In the genomic region with DNA sequence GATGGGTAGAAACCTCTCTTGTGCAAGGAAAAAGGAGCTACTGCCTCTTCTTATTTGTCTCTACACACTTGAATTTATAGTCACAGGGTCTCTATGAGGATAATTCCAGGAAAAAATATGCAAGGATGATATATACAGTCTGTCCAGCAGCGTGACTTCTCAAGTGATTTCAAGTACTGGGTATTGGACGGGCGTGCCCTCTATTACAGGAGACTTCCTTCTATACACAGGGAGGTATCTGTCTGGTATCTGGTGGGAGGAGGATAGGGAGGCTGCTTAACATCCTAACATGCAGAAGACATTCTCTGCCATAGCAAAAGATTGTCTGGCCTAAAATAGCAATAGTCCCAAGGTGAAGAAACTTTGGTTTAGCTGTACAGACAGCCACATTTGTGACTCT, we compare ENCODE assay signal across 17 cellular contexts.
DNase-seq lines count a peak whose midpoint lies in the region; TF ChIP-seq lines count a peak whose summit lies in the region.
"Had no signal": no experiment of that assay in that cellular context is flagged by ENCODE, and none has a peak within 500 bp of the region (broad histone marks: within the 10 kb centered on the region; RNA-seq: fewer than 3 reads in every experiment).

No MANE protein-coding gene starts in this region.

- no peaks in the 10 kb centered on the region for H3K27me3 Mint-ChIP-seq in T-helper 2 cell treated with Interferon-gamma antibody and Interleukin-4, amounts not matched to agents 5 μg/mL and 100 μg/mL, for 36 hours (ENCODE audit: low read depth)
- peaks cover 45% of the 10 kb centered on the region for H3K27me3 Mint-ChIP-seq in type B pancreatic cell

- H3K27ac ChIP-seq in VCaP = peak overlapping the region; percentile 98
- H3K27ac ChIP-seq: 22Rv1, Peyer's patch, SJSA1 had no signal

- H3K4me1 Mint-ChIP-seq in T-helper 2 cell treated with Interferon-gamma antibody and Interleukin-4, amounts not matched to agents 5 μg/mL and 100 μg/mL, for 36 hours (ENCODE audit: low read depth) = peaks cover 86% of the 10 kb centered on the region
- H3K4me1 Mint-ChIP-seq in type B pancreatic cell (ENCODE audit: unreplicated experiment) = peaks cover 9% of the 10 kb centered on the region
- H3K4me1 Mint-ChIP-seq: CD14-positive monocyte had no signal

- peaks cover 92% of the 10 kb centered on the region for H3K36me3 Mint-ChIP-seq in T-helper 2 cell treated with Interferon-gamma antibody and Interleukin-4, amounts not matched to agents 5 μg/mL and 100 μg/mL, for 36 hours (ENCODE audit: low read depth)
- no peaks in the 10 kb centered on the region for H3K36me3 Mint-ChIP-seq in type B pancreatic cell
- H3K36me3 Mint-ChIP-seq: CD14-positive monocyte had no signal

- DNase-seq in T-helper 2 cell treated with Interferon-gamma antibody and Interleukin-4, amounts not matched to agents 5 μg/mL and 100 μg/mL, for 36 hours (ENCODE audit: low spot score) = no peak
- DNase-seq in T-helper 2 cell = no peak
- DNase-seq in NCI-H345 (lab: John Stamatoyannopoulos, UW) = peak; percentile 45
- DNase-seq in type B pancreatic cell (ENCODE audit: extremely low spot score, unreplicated experiment) = no peak
- DNase-seq in activated CD8-positive, alpha-beta memory T cell treated with anti-CD3 and anti-CD28 coated beads, Interleukin-2, amount 50 U/mL, for 4 hours = no peak
- DNase-seq in HuH-7 (ENCODE audit: low spot score) = no peak
- DNase-seq in NCI-H2081 (lab: John Stamatoyannopoulos, UW) = no peak
- DNase-seq: DND-41, KBM-7, MV-4-11, NCI-H1930, NCI-H526, Peyer's patch had no signal

- peak overlapping the region; percentile 72 for H3K27ac Mint-ChIP-seq in T-helper 2 cell treated with Interferon-gamma antibody and Interleukin-4, amounts not matched to agents 5 μg/mL and 100 μg/mL, for 36 hours
- peak overlapping the region; percentile 11 for H3K27ac Mint-ChIP-seq in type B pancreatic cell
- H3K27ac Mint-ChIP-seq: CD14-positive monocyte had no signal

- H3K9me3 Mint-ChIP-seq in T-helper 2 cell treated with Interferon-gamma antibody and Interleukin-4, amounts not matched to agents 5 μg/mL and 100 μg/mL, for 36 hours = peaks cover 18% of the 10 kb centered on the region
- peaks cover 5% of the 10 kb centered on the region for H3K9me3 Mint-ChIP-seq in type B pancreatic cell

- H3K4me3 Mint-ChIP-seq in T-helper 2 cell treated with Interferon-gamma antibody and Interleukin-4, amounts not matched to agents 5 μg/mL and 100 μg/mL, for 36 hours = peak overlapping the region; percentile 44
- no peak overlapping the region for H3K4me3 Mint-ChIP-seq in type B pancreatic cell
- H3K4me3 Mint-ChIP-seq: CD14-positive monocyte had no signal

- TF ChIP-seq CTCF in VCaP (conservative IDR thresholded peaks at IDR 0.05) = no peak
- no peak for TF ChIP-seq CTCF in type B pancreatic cell (conservative IDR thresholded peaks at IDR 0.05)
